1 cellular context compared by ENCODE assay signal in the genomic region with DNA sequence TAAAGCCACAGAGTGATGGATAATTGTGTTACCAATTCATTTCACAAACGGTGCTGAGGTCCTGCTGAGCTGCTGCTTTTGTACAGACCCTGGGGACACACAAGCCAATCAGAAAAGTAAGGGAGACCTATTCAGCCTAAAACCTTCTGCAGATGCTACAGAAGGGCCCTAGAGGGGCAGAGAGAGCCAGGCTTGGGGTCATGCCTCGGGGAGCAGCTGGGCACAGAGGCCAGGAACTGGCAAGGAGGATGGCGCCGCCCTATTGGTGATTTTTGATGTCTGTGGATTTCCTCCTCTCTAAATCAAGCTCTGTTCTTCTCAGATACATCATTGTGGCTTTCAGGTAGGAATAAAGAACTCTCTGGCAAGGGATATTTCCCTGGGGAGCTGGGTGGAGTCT.
TF ChIP-seq lines count a peak whose summit lies in the region.

No MANE protein-coding gene starts in this region.

TF ChIP-seq in HepG2, 621 proteins besides CTCF, POLR2A, EP300 and RAD21 (continued from another document):
- TF ChIP-seq, protein P1, sequence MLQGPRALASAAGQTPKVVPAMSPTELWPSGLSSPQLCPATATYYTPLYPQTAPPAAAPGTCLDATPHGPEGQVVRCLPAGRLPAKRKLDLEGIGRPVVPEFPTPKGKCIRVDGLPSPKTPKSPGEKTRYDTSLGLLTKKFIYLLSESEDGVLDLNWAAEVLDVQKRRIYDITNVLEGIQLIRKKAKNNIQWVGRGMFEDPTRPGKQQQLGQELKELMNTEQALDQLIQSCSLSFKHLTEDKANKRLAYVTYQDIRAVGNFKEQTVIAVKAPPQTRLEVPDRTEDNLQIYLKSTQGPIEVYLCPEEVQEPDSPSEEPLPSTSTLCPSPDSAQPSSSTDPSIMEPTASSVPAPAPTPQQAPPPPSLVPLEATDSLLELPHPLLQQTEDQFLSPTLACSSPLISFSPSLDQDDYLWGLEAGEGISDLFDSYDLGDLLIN (CRISPR knock-in tag; IDR thresholded peaks at IDR 0.05; ENCODE audit: borderline replicate concordance): no peak
- TF ChIP-seq ZNF205 (CRISPR knock-in tag; IDR thresholded peaks at IDR 0.05) (no peak), KAT7 (CRISPR knock-in tag; IDR thresholded peaks at IDR 0.05; ENCODE audit: borderline replicate concordance) (no peak)
TF ChIP-seq in HepG2: peak in this region for 0.
